ENCODE assay signal across 10 cellular contexts in genomic region chr11:73342633-73343032, GRCh38. TPM values are rescaled to one million over a fixed set of nuclear protein-coding genes. Genes with fewer than 3 reads are reported as not detected.
A peak's percentile ranks its signal among the peaks of the same experiment; 100 is the strongest.
DNase-seq lines count a peak whose midpoint lies in the region; ATAC-seq and TF ChIP-seq lines count a peak whose summit lies in the region.
"Had no signal": no experiment of that assay in that cellular context is flagged by ENCODE, and none has a peak within 500 bp of the region (broad histone marks: within the 10 kb centered on the region; RNA-seq: fewer than 3 reads in every experiment).

No MANE protein-coding gene starts in this region.

- H3K79me2 ChIP-seq in SK-N-SH (ENCODE audit: insufficient read depth): peaks cover 89% of the 10 kb centered on the region

- TF ChIP-seq EP300 in SK-N-SH (IDR thresholded peaks at IDR 0.05; ENCODE audit: borderline replicate concordance in 1 of 2, low read depth in 1 of 2, low read length in 1 of 2): no peak
- no peak for TF ChIP-seq EP300 in upper lobe of left lung (IDR thresholded peaks at IDR 0.05)

- POLR2A ChIA-PET in SK-N-SH (lab: Yijun Ruan, JAX): no interaction called here

- H3K36me3 ChIP-seq in SK-N-SH (replicated peaks in 1 of 2; ENCODE audit: control insufficient read depth in 1 of 2, insufficient read depth in 2 of 2, low read length in 1 of 2) (peaks cover 4 to 10% of the 10 kb centered on the region in 2 experiments), upper lobe of left lung (peaks cover 0 to 9% (median 3%) of the 10 kb centered on the region in 4 donors)

- H3K4me3 ChIP-seq in SK-N-SH (ENCODE audit: low read depth in 2 of 2, low read length in 1 of 2): peak overlapping the region in 1 of 2 experiments; percentile 6; a peak in 1 of 4 replicates
- peak overlapping the region; percentile 25 for H3K4me3 ChIP-seq in epithelial cell of esophagus (ENCODE audit: low read length)
- peak overlapping the region in 3 of 4 donors; percentile 26 to 34 (median 33) for H3K4me3 ChIP-seq in upper lobe of left lung
- H3K4me3 ChIP-seq: GM12878, lung had no signal

- peak; percentile 86 for DNase-seq in SK-N-SH
- DNase-seq in epithelial cell of esophagus (ENCODE audit: low read depth): peak; percentile 14
- DNase-seq in midbrain (lab: John Stamatoyannopoulos, UW): peak; percentile 28
- peak in 1 of 2 donors; percentile 83 for DNase-seq in upper lobe of left lung
- no peak for DNase-seq in SKM-1 (lab: John Stamatoyannopoulos, UW; ENCODE audit: unreplicated experiment)
- no peak for DNase-seq in activated naive CD4-positive, alpha-beta T cell treated with Interleukin-2 at 50 U/mL for 16 hours
- no peak for DNase-seq in NCI-H226

- ATAC-seq in SK-N-SH treated with all-trans-retinoic acid at 6 μM for 48 hours (no peak), upper lobe of left lung (ENCODE audit: low FRiP score in 2 of 2) (peak in 1 of 2 donors; percentile 34)
- ATAC-seq: GM12878 had no signal

- no peak overlapping the region for H3K27ac ChIP-seq in SK-N-SH (ENCODE audit: low read depth in 2 of 2, low read length in 1 of 2)
- H3K27ac ChIP-seq in upper lobe of left lung: peak overlapping the region in 1 of 4 donors; percentile 5

- H3F3A ChIP-seq in SK-N-SH (replicated peaks; ENCODE audit: insufficient read depth): no peaks in the 10 kb centered on the region

- TF ChIP-seq CTCF in SK-N-SH (IDR thresholded peaks at IDR 0.05) (no peak), epithelial cell of esophagus (IDR thresholded peaks at IDR 0.05; ENCODE audit: insufficient read depth, low read depth, low read length, missing control alignments) (no peak), upper lobe of left lung (IDR thresholded peaks at IDR 0.05) (no peak)

- H3K9me3 ChIP-seq in SK-N-SH: no peaks in the 10 kb centered on the region
- H3K9me3 ChIP-seq in upper lobe of left lung: no peaks in the 10 kb centered on the region

- WGBS in SK-N-SH (ENCODE audit: low lambda C conversion rate): 70% methylated on average over 17 of the region's 54 CpGs
- 76 to 78% methylated on average over 11 to 28 of the region's 54 CpGs for WGBS in upper lobe of left lung, 2 donors

- H3K4me1 ChIP-seq in SK-N-SH (ENCODE audit: control insufficient read depth in 1 of 2, insufficient read depth in 2 of 2, low read depth in 1 of 2, low read length in 1 of 2): peaks cover 0 to 44% of the 10 kb centered on the region in 2 experiments; a peak in 1 of 4 replicates
- H3K4me1 ChIP-seq in upper lobe of left lung: peaks cover 15 to 40% (median 22%) of the 10 kb centered on the region in 4 donors

- no peak overlapping the region for H3K9ac ChIP-seq in SK-N-SH

- no peaks in the 10 kb centered on the region for H3K9me2 ChIP-seq in SK-N-SH

- H4K20me1 ChIP-seq in SK-N-SH (ENCODE audit: insufficient read depth): peaks cover 97% of the 10 kb centered on the region

- no peaks in the 10 kb centered on the region for H3K27me3 ChIP-seq in SK-N-SH (ENCODE audit: insufficient read depth)
- H3K27me3 ChIP-seq in upper lobe of left lung: no peaks in the 10 kb centered on the region

- TF ChIP-seq POLR2A in upper lobe of left lung (IDR thresholded peaks at IDR 0.05): no peak

- H3K4me2 ChIP-seq in SK-N-SH: no peak overlapping the region

- no peak for TF ChIP-seq RAD21 in SK-N-SH (IDR thresholded peaks at IDR 0.05; ENCODE audit: low read length)

- CTCF ChIA-PET in SK-N-SH (lab: Yijun Ruan, JAX): interaction anchor here (1.0 to 10.6 kb wide), 8 partner anchors 8 to 318 kb away, joined by 3 to 395 read pairs (median 5); partner anchors contain the start of gene ARHGEF17

- H2AFZ ChIP-seq in SK-N-SH (ENCODE audit: low read depth): no peak overlapping the region

TF ChIP-seq in SK-N-SH, 30 proteins besides CTCF, POLR2A, EP300 and RAD21:
- TF ChIP-seq RFX5 (IDR thresholded peaks at IDR 0.05; ENCODE audit: low read length) (no peak), NRF1 (IDR thresholded peaks at IDR 0.05; ENCODE audit: low read depth, low read length) (no peak), CHD2 (IDR thresholded peaks at IDR 0.05; ENCODE audit: low read length, partially characterized antibody) (peak; percentile 25)

TF ChIP-seq in SK-N-SH treated with all-trans-retinoic acid at 6 μM for 48 hours, 23 proteins besides CTCF, POLR2A, EP300 and RAD21:
- TF ChIP-seq TCF4 (CRISPR knock-in tag; IDR thresholded peaks at IDR 0.05; ENCODE audit: borderline replicate concordance) (no peak), BACH2 (CRISPR knock-in tag; IDR thresholded peaks at IDR 0.05; ENCODE audit: borderline replicate concordance) (no peak), TOX (CRISPR knock-in tag; IDR thresholded peaks at IDR 0.05; ENCODE audit: borderline replicate concordance) (no peak)

RNA-seq across cellular contexts. Expression of gene RELT, which starts 33.6 kb away (rescaled TPM):
- polyA plus RNA-seq in SK-N-SH (2012; rRNA removed): 4.3 and 5.5 TPM in 2 replicates
- polyA plus RNA-seq in SK-N-SH (2012; cell fraction: cytosol; rRNA removed): 1.9 and 2.5 TPM in 2 replicates
- 12.2 and 12.5 TPM in 2 replicates for polyA plus RNA-seq in SK-N-SH (2012; cell fraction: nucleus; rRNA removed)
- 10 to 100 TPM in 5 of 6 donors, 1 to 10 TPM in 1; 4.9 to 27.0 (median 19.2) TPM for total RNA-seq in upper lobe of left lung

RNA-seq across cellular contexts. Expression of gene ARHGEF17, which starts 34.6 kb away (rescaled TPM):
- 45.9 and 48.4 TPM in 2 replicates for polyA plus RNA-seq in SK-N-SH (2012; rRNA removed)
- polyA plus RNA-seq in SK-N-SH (2012; cell fraction: cytosol; rRNA removed): 8.0 and 13.3 TPM in 2 replicates
- 273 and 324 TPM in 2 replicates for polyA plus RNA-seq in SK-N-SH (2012; cell fraction: nucleus; rRNA removed)
- total RNA-seq in upper lobe of left lung: 100 to 1,000 TPM in 2 of 6 donors, 10 to 100 TPM in 4; 48.1 to 140 (median 65.1) TPM

Comparison
In these comparisons a context has a peak if more than half of its experiments do, and no peak if none do; other contexts are left out.
1. DNase-seq: peak in SK-N-SH (single experiment), epithelial cell of esophagus (single experiment) and midbrain (single experiment); none in SKM-1 (single experiment), activated naive CD4-positive, alpha-beta T cell treated with Interleukin-2 at 50 U/mL for 16 hours (single experiment) and NCI-H226 (single experiment).